In the genomic region with DNA sequence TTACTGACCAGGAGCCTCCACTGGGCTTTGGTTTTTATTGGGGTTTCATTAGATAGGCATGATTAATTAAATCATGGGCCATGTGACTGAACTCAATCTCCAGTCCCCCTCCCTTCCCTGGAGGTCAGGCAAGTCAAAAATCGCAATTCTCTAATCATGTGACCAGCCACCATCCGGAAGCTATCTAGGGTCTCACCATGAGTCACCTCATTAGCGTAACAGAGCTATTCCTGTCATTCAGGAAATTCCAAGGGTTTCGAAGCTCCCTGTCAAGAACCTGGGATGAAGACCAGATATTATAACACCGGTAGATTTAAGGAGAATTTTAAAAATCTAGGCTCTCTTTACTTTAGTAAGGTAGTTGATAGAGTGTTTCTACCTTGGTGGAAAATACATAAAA, we compare ENCODE assay signal across 19 cellular contexts.
DNase-seq lines count a peak whose midpoint lies in the region; TF ChIP-seq lines count a peak whose summit lies in the region.
"Had no signal": no experiment of that assay in that cellular context is flagged by ENCODE, and none has a peak within 500 bp of the region (broad histone marks: within the 10 kb centered on the region; RNA-seq: fewer than 3 reads in every experiment).

No MANE protein-coding gene starts in this region.

- peak overlapping the region; percentile 84 for H3K27ac ChIP-seq in HUES6 (ENCODE audit: low read depth, low read length)
- H3K27ac ChIP-seq: A549, heart left ventricle, pancreas had no signal

- H3K4me1 ChIP-seq in HUES6 (ENCODE audit: control insufficient read depth, insufficient read depth, low read length) = peaks cover 44% of the 10 kb centered on the region
- H3K4me1 ChIP-seq: heart left ventricle, pancreas had no signal

- H3K9me3 ChIP-seq in HUES6 (ENCODE audit: control insufficient read depth, insufficient read depth, low read depth, low read length) = no peaks in the 10 kb centered on the region
- H3K9me3 ChIP-seq: A549, heart left ventricle, pancreas had no signal

- H3K9ac ChIP-seq in HUES6 (ENCODE audit: low read length) = peak overlapping the region; percentile 14

- no peaks in the 10 kb centered on the region for H3K36me3 ChIP-seq in HUES6 (ENCODE audit: control insufficient read depth, insufficient read depth, low read length)
- H3K36me3 ChIP-seq: heart left ventricle, pancreas had no signal

- TF ChIP-seq CTCF in AG10803 (conservative IDR thresholded peaks at IDR 0.05; ENCODE audit: low read length) (no peak), cardiac fibroblast (IDR thresholded peaks at IDR 0.05; ENCODE audit: low read depth, low read length) (no peak)

- DNase-seq in AG10803 (ENCODE audit: low read depth) = peak; percentile 24
- DNase-seq in cardiac fibroblast (ENCODE audit: low read depth in 2 of 2) = peak; percentile 19 to 43
- peak; percentile 34 for DNase-seq in iPS-NIHi11 (ENCODE audit: low spot score)
- DNase-seq in NK-92 treated with Interleukin-12 subunit alpha and Interleukin-12 subunit beta, amount 100 ng/mL, for 24 hours (lab: John Stamatoyannopoulos, UW) = no peak
- no peak for DNase-seq in NCI-H2029 (lab: John Stamatoyannopoulos, UW)
- no peak for DNase-seq in activated CD4-positive, CD25-positive, alpha-beta regulatory T cell (lab: John Stamatoyannopoulos, UW)
- no peak for DNase-seq in NCI-H2081 (lab: John Stamatoyannopoulos, UW)
- DNase-seq: activated CD4-positive, alpha-beta T cell treated with anti-CD3 and anti-CD28 coated beads for 48 hours; C1 segment of cervical spinal cord; heart left ventricle; kidney glomerular epithelial cell; naive thymus-derived CD8-positive, alpha-beta T cell; NCI-H1417; NCI-H526 treated with DMSO at 0.1 percent for 48 hours; pancreas; Right ventricle myocardium superior; stimulated activated CD4-positive, alpha-beta T cell treated with anti-CD3 and anti-CD28 coated beads, Interleukin-15, amount 100 ng/mL, for 24 hours had no signal

- no peaks in the 10 kb centered on the region for H3K27me3 ChIP-seq in HUES6 (ENCODE audit: control insufficient read depth, insufficient read depth, low read length)
- H3K27me3 ChIP-seq: heart left ventricle had no signal

- no peak overlapping the region for H3K4me3 ChIP-seq in AG10803 (ENCODE audit: low read length)
- peak overlapping the region; percentile 25; the same call in 1 of the 2 replicates for H3K4me3 ChIP-seq in HUES6 (ENCODE audit: low read depth, low read length)
- no peak overlapping the region for H3K4me3 ChIP-seq in cardiac fibroblast (replicated peaks in 1 of 2; ENCODE audit: low read depth in 2 of 2, low read length in 2 of 2)
- H3K4me3 ChIP-seq: A549, heart left ventricle, pancreas had no signal

Comparison
In these comparisons a context has a peak if more than half of its experiments do, and no peak if none do; other contexts are left out.
1. DNase-seq: peak in AG10803 (single experiment), cardiac fibroblast (2 of 2) and iPS-NIHi11 (single experiment); none in NK-92 treated with Interleukin-12 subunit alpha and Interleukin-12 subunit beta, amount 100 ng/mL, for 24 hours (single experiment), NCI-H2029 (single experiment), activated CD4-positive, CD25-positive, alpha-beta regulatory T cell (0 of 4) and NCI-H2081 (0 of 2).